14 cellular contexts compared by ENCODE assay signal in the genomic region with DNA sequence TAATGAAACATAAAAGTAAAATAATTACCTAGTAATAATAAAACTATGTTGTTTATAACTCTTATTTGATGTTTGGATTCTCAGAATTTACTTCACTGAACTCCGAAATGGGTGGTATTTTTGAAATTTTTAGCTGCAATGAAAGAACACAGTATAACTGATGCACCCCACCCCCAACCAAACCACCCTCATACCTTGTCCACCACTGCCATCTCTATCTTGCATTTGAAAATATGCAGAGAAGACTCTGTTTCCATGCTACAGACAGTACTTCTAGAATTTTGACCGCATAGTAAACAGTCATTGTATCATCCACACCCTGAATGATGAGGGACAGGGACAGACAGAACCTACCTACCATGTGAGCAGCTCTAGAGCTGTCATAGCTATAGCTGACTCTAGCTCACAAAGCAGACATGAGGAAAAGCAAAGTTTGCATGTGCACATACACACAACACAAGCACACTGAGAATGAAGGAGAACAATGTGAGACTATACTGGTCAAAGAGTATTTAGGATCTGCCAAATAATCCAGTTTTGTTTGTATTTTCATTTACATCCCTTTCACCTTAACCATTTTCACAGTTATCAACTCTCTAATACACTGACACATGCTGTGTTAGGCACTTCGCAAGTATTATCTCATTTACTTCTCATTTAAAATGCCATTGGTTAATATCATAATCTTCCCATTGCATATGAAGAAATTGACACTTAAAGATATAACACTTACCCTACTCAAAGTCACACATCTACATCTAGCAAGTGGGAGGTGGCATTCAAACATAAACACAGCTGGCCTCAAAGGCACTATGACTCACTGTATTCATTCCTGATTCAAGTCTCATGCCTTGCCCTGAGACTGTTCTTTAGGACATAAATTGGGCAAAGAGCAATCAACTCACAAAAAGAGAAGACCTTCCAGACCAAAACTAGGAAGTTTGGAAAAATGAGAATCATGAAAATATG.
A peak's percentile ranks its signal among the peaks of the same experiment; 100 is the strongest.
DNase-seq lines count a peak whose midpoint lies in the region; ATAC-seq and TF ChIP-seq lines count a peak whose summit lies in the region.
"Had no signal": no experiment of that assay in that cellular context is flagged by ENCODE, and none has a peak within 500 bp of the region (broad histone marks: within the 10 kb centered on the region; RNA-seq: fewer than 3 reads in every experiment).

No MANE protein-coding gene starts in this region.

- intact Hi-C loops in PC-9 (cut with micrococcal nuclease; ENCODE audit: unreplicated experiment) = no loop called here
- intact Hi-C loops in esophagus squamous epithelium (cut with DNase I) = no loop called here
- intact Hi-C loops in stomach (cut with DNase I; ENCODE audit: low total_unique reads) = no loop called here
- intact Hi-C loops in right cardiac atrium (cut with DNase I) = no loop called here

- H4K20me1 ChIP-seq in PC-9 (ENCODE audit: insufficient read depth) = no peaks in the 10 kb centered on the region
- no peaks in the 10 kb centered on the region for H4K20me1 ChIP-seq in smooth muscle cell (ENCODE audit: low read depth)

- H3K27me3 ChIP-seq in PC-9 (ENCODE audit: insufficient read depth, low read depth) = no peaks in the 10 kb centered on the region
- H3K27me3 ChIP-seq in smooth muscle cell (ENCODE audit: low read depth) = no peaks in the 10 kb centered on the region
- H3K27me3 ChIP-seq in esophagus squamous epithelium = no peaks in the 10 kb centered on the region
- no peaks in the 10 kb centered on the region for H3K27me3 ChIP-seq in stomach
- no peaks in the 10 kb centered on the region for H3K27me3 ChIP-seq in right cardiac atrium (ENCODE audit: control insufficient read depth, insufficient read depth)
- H3K27me3 ChIP-seq: esophagus muscularis mucosa had no signal

- ATAC-seq in activated T-cell treated with anti-CD3 and anti-CD28 coated beads, Interleukin-2, amount 50 U/mL, for 4 hours = peak; percentile 90 to 94
- ATAC-seq in esophagus mucosa = peak; percentile 33
- no peak for ATAC-seq in right cardiac atrium

- no peak overlapping the region for H3K4me3 ChIP-seq in PC-9
- no peak overlapping the region for H3K4me3 ChIP-seq in smooth muscle cell
- H3K4me3 ChIP-seq in esophagus squamous epithelium = no peak overlapping the region
- no peak overlapping the region for H3K4me3 ChIP-seq in stomach
- no peak overlapping the region for H3K4me3 ChIP-seq in right cardiac atrium (ENCODE audit: low read length)
- H3K4me3 ChIP-seq: esophagus muscularis mucosa had no signal

- H3K36me3 ChIP-seq in PC-9 (ENCODE audit: low read depth) (no peaks in the 10 kb centered on the region), smooth muscle cell (ENCODE audit: low read depth) (no peaks in the 10 kb centered on the region), esophagus squamous epithelium (no peaks in the 10 kb centered on the region), stomach (no peaks in the 10 kb centered on the region)
- H3K36me3 ChIP-seq: esophagus muscularis mucosa had no signal

- peak overlapping the region; percentile 19; the same call in 1 of the 2 replicates for H3K4me2 ChIP-seq in PC-9
- peak overlapping the region; percentile 8 for H3K4me2 ChIP-seq in smooth muscle cell
- H3K4me2 ChIP-seq: KMS-11 had no signal

- H2AFZ ChIP-seq in PC-9 = no peak overlapping the region
- no peak overlapping the region for H2AFZ ChIP-seq in smooth muscle cell (ENCODE audit: low read depth)

- no peak for TF ChIP-seq EP300 in stomach (IDR thresholded peaks at IDR 0.05)

- H3K9ac ChIP-seq in smooth muscle cell (ENCODE audit: low read depth) = no peak overlapping the region
- H3K9ac ChIP-seq: KMS-11 had no signal

- TF ChIP-seq POLR2A in esophagus squamous epithelium (IDR thresholded peaks at IDR 0.05) (no peak), stomach (IDR thresholded peaks at IDR 0.05) (no peak)

- CTCF ChIA-PET in PC-9 (lab: Charles Lee) = no interaction called here

- H3K4me3 Mint-ChIP-seq in activated T-cell treated with anti-CD3 and anti-CD28 coated beads, Interleukin-2, amount 50 U/mL, for 4 hours = no peak overlapping the region
- H3K4me3 Mint-ChIP-seq: activated naive CD8-positive, alpha-beta T cell; memory B cell had no signal

- H3F3A ChIP-seq in PC-9 (ENCODE audit: insufficient read depth, low read depth) (no peaks in the 10 kb centered on the region), smooth muscle cell (ENCODE audit: low read depth) (no peaks in the 10 kb centered on the region)

- no peaks in the 10 kb centered on the region for H3K9me3 Mint-ChIP-seq in activated T-cell treated with anti-CD3 and anti-CD28 coated beads, Interleukin-2, amount 50 U/mL, for 4 hours
- H3K9me3 Mint-ChIP-seq: memory B cell had no signal

- peaks cover 2% of the 10 kb centered on the region for H3K36me3 Mint-ChIP-seq in activated T-cell treated with anti-CD3 and anti-CD28 coated beads, Interleukin-2, amount 50 U/mL, for 4 hours (ENCODE audit: insufficient read depth)
- H3K36me3 Mint-ChIP-seq: activated naive CD8-positive, alpha-beta T cell; memory B cell had no signal

- H3K79me2 ChIP-seq in PC-9 (ENCODE audit: low read depth) (no peaks in the 10 kb centered on the region), smooth muscle cell (ENCODE audit: low read depth) (no peaks in the 10 kb centered on the region)

- H3K4me1 Mint-ChIP-seq in activated T-cell treated with anti-CD3 and anti-CD28 coated beads, Interleukin-2, amount 50 U/mL, for 4 hours (ENCODE audit: low read depth) = peaks cover 65% of the 10 kb centered on the region
- H3K4me1 Mint-ChIP-seq: memory B cell had no signal

- no TSS peak for BruUV-seq in PC-9 (replicated peaks; lab: Mats Ljungman, UMichigan)

- H3K9me2 ChIP-seq in PC-9 (ENCODE audit: insufficient read depth) = no peaks in the 10 kb centered on the region

- H3K9me3 ChIP-seq in PC-9 (ENCODE audit: insufficient read depth, low read depth) = no peaks in the 10 kb centered on the region
- no peaks in the 10 kb centered on the region for H3K9me3 ChIP-seq in smooth muscle cell (replicated peaks; ENCODE audit: low read depth)
- no peaks in the 10 kb centered on the region for H3K9me3 ChIP-seq in esophagus squamous epithelium
- no peaks in the 10 kb centered on the region for H3K9me3 ChIP-seq in stomach
- no peaks in the 10 kb centered on the region for H3K9me3 ChIP-seq in right cardiac atrium (ENCODE audit: control insufficient read depth, low read length)
- H3K9me3 ChIP-seq: esophagus muscularis mucosa had no signal

- TF ChIP-seq CTCF in PC-9 (conservative IDR thresholded peaks at IDR 0.05) = no peak
- no peak for TF ChIP-seq CTCF in smooth muscle cell (IDR thresholded peaks at IDR 0.05; ENCODE audit: borderline replicate concordance, insufficient read depth, poor library complexity, severe bottlenecking)
- TF ChIP-seq CTCF in esophagus squamous epithelium (IDR thresholded peaks at IDR 0.05) = no peak
- TF ChIP-seq CTCF in stomach (IDR thresholded peaks at IDR 0.05) = no peak

- no peak for DNase-seq in activated T-cell treated with anti-CD3 and anti-CD28 coated beads, Interleukin-2, amount 50 U/mL, for 4 hours
- DNase-seq in activated T-cell treated with anti-CD3 and anti-CD28 coated beads for 4 hours (no peak), PC-9 (no peak), smooth muscle cell (lab: John Stamatoyannopoulos, UW; ENCODE audit: unreplicated experiment) (no peak), esophagus squamous epithelium (lab: John Stamatoyannopoulos, UW) (no peak), stomach (no peak), right cardiac atrium (no peak)
- DNase-seq: NCI-H748 treated with DMSO at 0.1 percent for 48 hours, small intestine had no signal

- WGBS in smooth muscle cell (ENCODE audit: low lambda C conversion rate) = 80% methylated on average over 3 of the region's 3 CpGs
- WGBS in esophagus squamous epithelium, 2 donors = 84 to 86% methylated on average over 3 of the region's 3 CpGs
- 79 to 89% (median 87%) methylated on average over 3 of the region's 3 CpGs for WGBS in stomach, 5 donors
- WGBS in right cardiac atrium = 84% methylated on average over 3 of the region's 3 CpGs

- H3K27me3 Mint-ChIP-seq in activated T-cell treated with anti-CD3 and anti-CD28 coated beads, Interleukin-2, amount 50 U/mL, for 4 hours (ENCODE audit: low read depth) = no peaks in the 10 kb centered on the region
- H3K27me3 Mint-ChIP-seq: activated naive CD8-positive, alpha-beta T cell had no signal

- H3K27ac ChIP-seq in PC-9 = no peak overlapping the region
- peak overlapping the region; percentile 33 for H3K27ac ChIP-seq in smooth muscle cell (ENCODE audit: low read depth)
- H3K27ac ChIP-seq in esophagus squamous epithelium = no peak overlapping the region
- H3K27ac ChIP-seq in stomach = no peak overlapping the region
- no peak overlapping the region for H3K27ac ChIP-seq in right cardiac atrium (ENCODE audit: low read length)
- H3K27ac ChIP-seq: esophagus muscularis mucosa, KMS-11 had no signal

- POLR2A ChIA-PET in PC-9 (lab: Charles Lee; ENCODE audit: unreplicated experiment) = no interaction called here

- H3K4me1 ChIP-seq in PC-9 (replicated peaks; ENCODE audit: insufficient read depth) (no peaks in the 10 kb centered on the region), smooth muscle cell (ENCODE audit: low read depth) (peaks cover 11% of the 10 kb centered on the region), esophagus squamous epithelium (no peaks in the 10 kb centered on the region), stomach (no peaks in the 10 kb centered on the region), right cardiac atrium (ENCODE audit: control insufficient read depth, insufficient read depth, low read length) (no peaks in the 10 kb centered on the region)
- H3K4me1 ChIP-seq: esophagus muscularis mucosa had no signal

Comparison
In these comparisons a context has a peak if more than half of its experiments do, and no peak if none do; other contexts are left out.
1. ATAC-seq: peak in activated T-cell treated with anti-CD3 and anti-CD28 coated beads, Interleukin-2, amount 50 U/mL, for 4 hours (2 of 2) and esophagus mucosa (single experiment); none in right cardiac atrium (0 of 2).